ENCODE assay signal across 32 cellular contexts in the genomic region with DNA sequence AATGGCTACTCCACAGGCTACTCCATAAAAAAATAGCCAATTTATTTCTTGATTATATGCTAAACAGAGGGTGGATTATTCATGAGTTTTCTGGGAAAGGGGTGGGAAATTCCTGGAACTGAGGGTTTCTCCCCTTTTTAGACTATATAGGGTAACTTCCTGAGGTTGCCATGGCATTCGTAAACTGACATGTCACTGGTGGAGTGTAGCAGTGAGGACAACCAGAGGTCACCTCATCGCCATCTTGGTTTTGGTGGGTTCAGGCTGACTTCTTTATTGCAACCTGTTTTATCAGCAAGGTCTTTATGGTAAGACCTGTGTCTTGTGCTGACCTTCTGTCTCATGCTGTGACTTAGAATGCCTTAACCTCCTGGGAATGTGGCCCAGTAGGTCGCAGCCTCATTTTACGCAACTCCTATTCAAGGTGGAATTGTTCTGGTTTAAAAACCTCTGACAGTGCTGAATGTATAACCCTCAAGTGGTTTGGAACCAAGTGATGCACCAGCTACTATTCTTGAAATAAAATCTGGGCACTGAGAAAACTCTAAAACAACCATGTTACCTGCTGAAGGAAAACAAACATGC. TPM values are rescaled to one million over a fixed set of nuclear protein-coding genes. Genes with fewer than 3 reads are reported as not detected.
"Had no signal": no experiment of that assay in that cellular context is flagged by ENCODE, and none has a peak within 500 bp of the region (broad histone marks: within the 10 kb centered on the region; RNA-seq: fewer than 3 reads in every experiment).

No MANE protein-coding gene starts in this region.

- H3K4me3 ChIP-seq: esophagus squamous epithelium, heart right ventricle, lung, mucosa of descending colon, prostate gland, right atrium auricular region, smooth muscle cell, suprapubic skin, thyroid gland had no signal

- H3K4me1 Mint-ChIP-seq: memory B cell; naive B cell; stimulated activated naive CD8-positive, alpha-beta T cell treated with anti-CD3 and anti-CD28 coated beads, Interleukin-15, amount 100 ng/mL, for 72 hours had no signal

- H3K9me3 ChIP-seq: esophagus squamous epithelium, heart right ventricle, mucosa of descending colon, prostate gland, right atrium auricular region, suprapubic skin, thyroid gland had no signal

- H3K9me3 Mint-ChIP-seq: effector memory CD8-positive, alpha-beta T cell; memory B cell; mesothelial cell of epicardium; naive B cell; natural killer cell treated with Interleukin-12 subunit alpha and Interleukin-12 subunit beta and Interleukin-15 and Interleukin-18, amount 100 ng/mL, for 72 hours; neural crest cell; stimulated activated naive CD8-positive, alpha-beta T cell treated with anti-CD3 and anti-CD28 coated beads, Interleukin-15, amount 100 ng/mL, for 72 hours; type B pancreatic cell had no signal

- H3K4me1 ChIP-seq: esophagus squamous epithelium, heart right ventricle, prostate gland, right atrium auricular region, suprapubic skin, thyroid gland had no signal

- FAIRE-seq: endometrium, kidney had no signal

- H3K27me3 Mint-ChIP-seq: effector memory CD8-positive, alpha-beta T cell; memory B cell; natural killer cell treated with Interleukin-12 subunit alpha and Interleukin-12 subunit beta and Interleukin-15 and Interleukin-18, amount 100 ng/mL, for 72 hours; stimulated activated naive CD8-positive, alpha-beta T cell treated with anti-CD3 and anti-CD28 coated beads, Interleukin-15, amount 100 ng/mL, for 72 hours; type B pancreatic cell had no signal

- H3K4me2 ChIP-seq: smooth muscle cell had no signal

- H3K27ac Mint-ChIP-seq: effector memory CD8-positive, alpha-beta T cell; memory B cell; mesothelial cell of epicardium; naive B cell; natural killer cell treated with Interleukin-12 subunit alpha and Interleukin-12 subunit beta and Interleukin-15 and Interleukin-18, amount 100 ng/mL, for 72 hours; stimulated activated naive CD8-positive, alpha-beta T cell treated with anti-CD3 and anti-CD28 coated beads, Interleukin-15, amount 100 ng/mL, for 72 hours; type B pancreatic cell had no signal

- H3K36me3 Mint-ChIP-seq: memory B cell; mesothelial cell of epicardium; naive B cell; natural killer cell treated with Interleukin-12 subunit alpha and Interleukin-12 subunit beta and Interleukin-15 and Interleukin-18, amount 100 ng/mL, for 72 hours; type B pancreatic cell had no signal

- H3K4me3 Mint-ChIP-seq: effector memory CD8-positive, alpha-beta T cell; memory B cell; mesothelial cell of epicardium; naive B cell; natural killer cell treated with Interleukin-12 subunit alpha and Interleukin-12 subunit beta and Interleukin-15 and Interleukin-18, amount 100 ng/mL, for 72 hours; neural crest cell; stimulated activated naive CD8-positive, alpha-beta T cell treated with anti-CD3 and anti-CD28 coated beads, Interleukin-15, amount 100 ng/mL, for 72 hours; type B pancreatic cell had no signal

- H3K36me3 ChIP-seq: esophagus squamous epithelium, heart right ventricle, prostate gland, right atrium auricular region, suprapubic skin, thyroid gland had no signal

- H3K27me3 ChIP-seq: esophagus squamous epithelium, heart right ventricle, right atrium auricular region, suprapubic skin, thyroid gland had no signal

- H3K27ac ChIP-seq: esophagus squamous epithelium, heart right ventricle, prostate gland, right atrium auricular region, suprapubic skin, thyroid gland had no signal

- DNase-seq: cortex of kidney; effector memory CD8-positive, alpha-beta T cell; erythroblast; esophagus squamous epithelium; foreskin melanocyte; glutamatergic neuron; heart right ventricle; hypothalamus; kidney; mucosa of descending colon; naive B cell; nucleus accumbens; stimulated activated CD4-positive, alpha-beta T cell treated with anti-CD3 and anti-CD28 coated beads, Interleukin-12 subunit alpha, Interleukin-12 subunit beta, amount 100 ng/mL, for 4 hours; stimulated activated CD4-positive, alpha-beta T cell treated with anti-CD3 and anti-CD28 coated beads, Interleukin-1b, Interleukin-23, amount 100 ng/mL, for 48 hours; stimulated activated CD4-positive, alpha-beta T cell treated with anti-CD3 and anti-CD28 coated beads, Interleukin-4, amount 100 ng/mL, for 1 hour; stimulated activated CD8-positive, alpha-beta memory T cell treated with anti-CD3 and anti-CD28 coated beads, Interleukin-4, amount 100 ng/mL, for 48 hours; stimulated activated naive CD4-positive, alpha-beta T cell; stimulated activated naive CD8-positive, alpha-beta T cell treated with anti-CD3 and anti-CD28 coated beads, Interleukin-15, amount 100 ng/mL, for 72 hours; thyroid gland had no signal

RNA-seq across cellular contexts. Expression of gene C12orf56, which starts 27.7 kb away (rescaled TPM):
- total RNA-seq: dermis microvascular lymphatic vessel endothelial cell; heart right ventricle; left lobe of liver; natural killer cell treated with Interleukin-12 subunit alpha and Interleukin-12 subunit beta and Interleukin-15 and Interleukin-18, amount 100 ng/mL, for 72 hours; right atrium auricular region; thyroid gland had no signal
- polyA plus RNA-seq: heart right ventricle had no signal
